Comparison of ENCODE assay signal across 21 cellular contexts in genomic region chr2:173612354-173612753, GRCh38.
"Had no signal": no experiment of that assay in that cellular context is flagged by ENCODE, and none has a peak within 500 bp of the region (broad histone marks: within the 10 kb centered on the region; RNA-seq: fewer than 3 reads in every experiment).

No MANE protein-coding gene starts in this region.

- H3K27ac ChIP-seq: cardiac muscle cell, dorsolateral prefrontal cortex, upper lobe of right lung had no signal

- H3K4me1 Mint-ChIP-seq: activated naive CD8-positive, alpha-beta T cell treated with anti-CD3 and anti-CD28 coated beads for 36 hours had no signal

- H3K36me3 Mint-ChIP-seq: activated naive CD8-positive, alpha-beta T cell treated with anti-CD3 and anti-CD28 coated beads for 36 hours; mesothelial cell of epicardium; natural killer cell treated with Interleukin-12 subunit alpha and Interleukin-12 subunit beta and Interleukin-15 and Interleukin-18, amount 100 ng/mL, for 72 hours had no signal

- H3K27me3 ChIP-seq: cardiac muscle cell, upper lobe of right lung had no signal

- H3K4me3 Mint-ChIP-seq: activated naive CD8-positive, alpha-beta T cell treated with anti-CD3 and anti-CD28 coated beads for 36 hours; activated T-helper 1 cell treated with anti-CD3 and anti-CD28 coated beads, Interleukin-12 subunit alpha, Interleukin-12 subunit beta, Interleukin-2, Interleukin-4 antibody, amounts not matched to agents 30 ng/mL and 10 ng/mL and 1 ng/mL, durations not matched to agents 14 hours and 24 hours and 36 hours; mesothelial cell of epicardium; natural killer cell treated with Interleukin-12 subunit alpha and Interleukin-12 subunit beta and Interleukin-15 and Interleukin-18, amount 100 ng/mL, for 72 hours; stimulated activated naive B cell treated with anti-CD40 and anti-IgM and Interleukin-4, amounts not matched to agents 10 μg/mL and 1 μg/mL and 100 μg/mL, for 72 hours; T-helper 2 cell treated with Interferon-gamma antibody and Interleukin-4, amounts not matched to agents 5 μg/mL and 100 μg/mL, for 36 hours had no signal

- H3K27ac Mint-ChIP-seq: activated naive CD8-positive, alpha-beta T cell treated with anti-CD3 and anti-CD28 coated beads for 36 hours; activated T-helper 1 cell treated with anti-CD3 and anti-CD28 coated beads, Interleukin-12 subunit alpha, Interleukin-12 subunit beta, Interleukin-2, Interleukin-4 antibody, amounts not matched to agents 30 ng/mL and 10 ng/mL and 1 ng/mL, durations not matched to agents 14 hours and 24 hours and 36 hours; mesothelial cell of epicardium; natural killer cell treated with Interleukin-12 subunit alpha and Interleukin-12 subunit beta and Interleukin-15 and Interleukin-18, amount 100 ng/mL, for 72 hours; progenitor cell of endocrine pancreas; stimulated activated naive B cell treated with anti-CD40 and anti-IgM and Interleukin-4, amounts not matched to agents 10 μg/mL and 1 μg/mL and 100 μg/mL, for 72 hours; T-helper 2 cell treated with Interferon-gamma antibody and Interleukin-4, amounts not matched to agents 5 μg/mL and 100 μg/mL, for 36 hours had no signal

- H3K36me3 ChIP-seq: cardiac muscle cell, upper lobe of right lung had no signal

- H3K4me3 ChIP-seq: cardiac muscle cell, dorsolateral prefrontal cortex, lung, upper lobe of right lung had no signal

- DNase-seq: activated CD4-positive, alpha-beta T cell treated with anti-CD3 and anti-CD28 coated beads, Interleukin-2, amount 50 U/mL, for 4 hours; activated CD4-positive, CD25-positive, alpha-beta regulatory T cell treated with anti-CD3 and anti-CD28 coated beads, Interleukin-2, amount 50 U/mL, for 72 hours; activated naive CD8-positive, alpha-beta T cell treated with anti-CD3 and anti-CD28 coated beads for 36 hours; amniotic stem cell; dorsolateral prefrontal cortex; erythroblast; foreskin melanocyte; glutamatergic neuron; hypothalamus; kidney; occipital lobe; stimulated activated naive B cell treated with anti-CD40 and anti-IgM and Interleukin-4, amounts not matched to agents 10 μg/mL and 1 μg/mL and 100 μg/mL, for 72 hours; upper lobe of right lung had no signal

- ATAC-seq: left lobe of liver; natural killer cell treated with Interleukin-12 subunit alpha and Interleukin-12 subunit beta and Interleukin-15 and Interleukin-18, amount 100 ng/mL, for 72 hours; stimulated activated naive B cell treated with anti-CD40 and anti-IgM and Interleukin-4, amounts not matched to agents 10 μg/mL and 1 μg/mL and 100 μg/mL, for 72 hours; upper lobe of right lung had no signal

- H3K9me3 Mint-ChIP-seq: activated T-helper 1 cell treated with anti-CD3 and anti-CD28 coated beads, Interleukin-12 subunit alpha, Interleukin-12 subunit beta, Interleukin-2, Interleukin-4 antibody, amounts not matched to agents 30 ng/mL and 10 ng/mL and 1 ng/mL, durations not matched to agents 14 hours and 24 hours and 36 hours; natural killer cell treated with Interleukin-12 subunit alpha and Interleukin-12 subunit beta and Interleukin-15 and Interleukin-18, amount 100 ng/mL, for 72 hours; T-helper 2 cell treated with Interferon-gamma antibody and Interleukin-4, amounts not matched to agents 5 μg/mL and 100 μg/mL, for 36 hours had no signal
